25 cellular contexts compared by ENCODE assay signal in genomic region chr22:31838917-31839316, GRCh38.
"Had no signal": no experiment of that assay in that cellular context is flagged by ENCODE, and none has a peak within 500 bp of the region (broad histone marks: within the 10 kb centered on the region; RNA-seq: fewer than 3 reads in every experiment).

No MANE protein-coding gene starts in this region.

- H3K4me2 ChIP-seq: neural progenitor cell had no signal

- DNase-seq: activated CD4-positive, alpha-beta memory T cell treated with anti-CD3 and anti-CD28 coated beads, Interleukin-2, amount 10 ng/mL, durations not matched to agents 7 days and 5 days; activated CD4-positive, alpha-beta T cell treated with anti-CD3 and anti-CD28 coated beads for 4 hours; activated CD4-positive, CD25-positive, alpha-beta regulatory T cell; activated CD8-positive, alpha-beta memory T cell treated with anti-CD3 and anti-CD28 coated beads, Interleukin-2, amount 10 ng/mL, durations not matched to agents 7 days and 5 days; activated gamma-delta T cell; activated naive CD4-positive, alpha-beta T cell treated with anti-CD3 and anti-CD28 coated beads, Interleukin-2, amount 50 U/mL, for 16 hours; activated naive CD8-positive, alpha-beta T cell treated with anti-CD3 and anti-CD28 coated beads, Interleukin-2, amount 50 U/mL, for 24 hours; activated T-cell treated with anti-CD3 and anti-CD28 coated beads for 4 hours; anterior cingulate cortex; brain microvascular endothelial cell; effector memory CD8-positive, alpha-beta T cell; esophagus squamous epithelium; head of caudate nucleus; hypothalamus; left cardiac atrium; naive thymus-derived CD8-positive, alpha-beta T cell; retina; stimulated activated CD4-positive, alpha-beta T cell treated with anti-CD3 and anti-CD28 coated beads, Interleukin-2, amount 100 ng/mL, for 48 hours; stimulated activated CD8-positive, alpha-beta memory T cell treated with anti-CD3 and anti-CD28 coated beads, Interleukin-4, amount 100 ng/mL, for 48 hours; stimulated activated naive CD8-positive, alpha-beta T cell treated with anti-CD3 and anti-CD28 coated beads, Interleukin-15, Interleukin-2, amounts not matched to agents 100 U/mL and 50 U/mL, for 24 hours; T-helper 17 cell had no signal

- H3K9me3 Mint-ChIP-seq: activated CD4-positive, alpha-beta memory T cell treated with anti-CD3 and anti-CD28 coated beads, Interleukin-2, amount 10 ng/mL, durations not matched to agents 7 days and 5 days; activated naive CD8-positive, alpha-beta T cell treated with anti-CD3 and anti-CD28 coated beads, Interleukin-2, amount 50 U/mL, for 24 hours; central memory CD8-positive, alpha-beta T cell; effector memory CD8-positive, alpha-beta T cell; naive thymus-derived CD8-positive, alpha-beta T cell; neural progenitor cell had no signal

- H3K4me1 Mint-ChIP-seq: central memory CD8-positive, alpha-beta T cell; naive thymus-derived CD8-positive, alpha-beta T cell; T-helper 17 cell had no signal

- H3K27ac ChIP-seq: brain microvascular endothelial cell, esophagus squamous epithelium, gastroesophageal sphincter, neural progenitor cell had no signal

- H3K36me3 ChIP-seq: neural progenitor cell had no signal

- H3K9ac ChIP-seq: neural progenitor cell had no signal

- H3K9me3 ChIP-seq: esophagus squamous epithelium, gastroesophageal sphincter had no signal

- H3K27me3 Mint-ChIP-seq: activated CD4-positive, alpha-beta memory T cell treated with anti-CD3 and anti-CD28 coated beads, Interleukin-2, amount 10 ng/mL, durations not matched to agents 7 days and 5 days; activated CD8-positive, alpha-beta memory T cell treated with anti-CD3 and anti-CD28 coated beads, Interleukin-2, amount 10 ng/mL, durations not matched to agents 7 days and 5 days; activated naive CD8-positive, alpha-beta T cell treated with anti-CD3 and anti-CD28 coated beads, Interleukin-2, amount 50 U/mL, for 24 hours; central memory CD8-positive, alpha-beta T cell; effector memory CD8-positive, alpha-beta T cell; naive thymus-derived CD8-positive, alpha-beta T cell; progenitor cell of endocrine pancreas; T-helper 17 cell had no signal

- ATAC-seq: activated CD8-positive, alpha-beta memory T cell treated with anti-CD3 and anti-CD28 coated beads, Interleukin-2, amount 10 ng/mL, durations not matched to agents 7 days and 5 days; activated naive CD8-positive, alpha-beta T cell treated with anti-CD3 and anti-CD28 coated beads, Interleukin-2, amount 50 U/mL, for 24 hours; effector memory CD8-positive, alpha-beta T cell; gastroesophageal sphincter; left cardiac atrium; naive thymus-derived CD8-positive, alpha-beta T cell; stimulated activated naive CD8-positive, alpha-beta T cell treated with anti-CD3 and anti-CD28 coated beads, Interleukin-15, Interleukin-2, amounts not matched to agents 100 U/mL and 50 U/mL, for 24 hours; T-helper 17 cell had no signal

- H3K27me3 ChIP-seq: brain microvascular endothelial cell, esophagus squamous epithelium, gastroesophageal sphincter, neural progenitor cell had no signal

- H2AFZ ChIP-seq: neural progenitor cell had no signal

- H3K27ac Mint-ChIP-seq: activated CD4-positive, alpha-beta memory T cell treated with anti-CD3 and anti-CD28 coated beads, Interleukin-2, amount 10 ng/mL, durations not matched to agents 7 days and 5 days; activated CD8-positive, alpha-beta memory T cell treated with anti-CD3 and anti-CD28 coated beads, Interleukin-2, amount 10 ng/mL, durations not matched to agents 7 days and 5 days; activated naive CD8-positive, alpha-beta T cell treated with anti-CD3 and anti-CD28 coated beads, Interleukin-2, amount 50 U/mL, for 24 hours; naive thymus-derived CD8-positive, alpha-beta T cell; neural progenitor cell; progenitor cell of endocrine pancreas had no signal

- H3K4me3 ChIP-seq: esophagus squamous epithelium, gastroesophageal sphincter, neural progenitor cell had no signal

- H3K4me1 ChIP-seq: esophagus squamous epithelium, neural progenitor cell had no signal

- H3K4me3 Mint-ChIP-seq: activated CD4-positive, alpha-beta memory T cell treated with anti-CD3 and anti-CD28 coated beads, Interleukin-2, amount 10 ng/mL, durations not matched to agents 7 days and 5 days; activated CD8-positive, alpha-beta memory T cell treated with anti-CD3 and anti-CD28 coated beads, Interleukin-2, amount 10 ng/mL, durations not matched to agents 7 days and 5 days; activated naive CD8-positive, alpha-beta T cell treated with anti-CD3 and anti-CD28 coated beads, Interleukin-2, amount 50 U/mL, for 24 hours; central memory CD8-positive, alpha-beta T cell; effector memory CD8-positive, alpha-beta T cell; naive thymus-derived CD8-positive, alpha-beta T cell; neural progenitor cell; T-helper 17 cell had no signal
